ENCODE assay signal across 21 cellular contexts in genomic region chr1:89576016-89576415, GRCh38. TPM values are rescaled to one million over a fixed set of nuclear protein-coding genes. Genes with fewer than 3 reads are reported as not detected.
DNase-seq lines count a peak whose midpoint lies in the region; ATAC-seq, FAIRE-seq and TF ChIP-seq lines count a peak whose summit lies in the region.
"Had no signal": no experiment of that assay in that cellular context is flagged by ENCODE, and none has a peak within 500 bp of the region (broad histone marks: within the 10 kb centered on the region; RNA-seq: fewer than 3 reads in every experiment).

No MANE protein-coding gene starts in this region.

- H4K5ac ChIP-seq in H9 (ENCODE audit: insufficient read length, low read depth, low read length) = no peak overlapping the region

- H3T11ph ChIP-seq in H9 (ENCODE audit: low read length) = no peak overlapping the region

- no peak for FAIRE-seq in pancreas (lab: Jason Lieb, UNC)
- FAIRE-seq: GM12892, RCC 7860 had no signal

- peaks cover 21% of the 10 kb centered on the region in 2 experiments for H3K4me1 Mint-ChIP-seq in H9

- H3K36me3 ChIP-seq in neuronal stem cell (replicated peaks in 1 of 2; ENCODE audit: control insufficient read depth in 2 of 2, insufficient read depth in 2 of 2, low read length in 2 of 2) (peaks cover 0 to 3% of the 10 kb centered on the region in 2 donors), pancreas (no peaks in the 10 kb centered on the region)

- no peak for DNase-seq in H9
- peak; percentile 29 for DNase-seq in NCI-H146 (lab: John Stamatoyannopoulos, UW)
- DNase-seq in dorsolateral prefrontal cortex = no peak
- peak; percentile 57 for DNase-seq in neuronal stem cell (ENCODE audit: low spot score)
- DNase-seq in pancreas = no peak
- no peak for DNase-seq in DMS114 treated with DMSO at 0.1 percent for 48 hours (lab: John Stamatoyannopoulos, UW; ENCODE audit: unreplicated experiment)
- DNase-seq: ACHN; C1 segment of cervical spinal cord; CD8-positive, alpha-beta memory T cell; DMS79; H7; NCI-H1105 treated with DMSO at 0.1 percent for 48 hours; NCI-H187; NCI-H446; NCI-H69; NK-92 treated with Interleukin-12 subunit alpha and Interleukin-12 subunit beta, amount 100 ng/mL, for 24 hours; Right ventricle myocardium superior; SW 1271 had no signal

- H2BK120ac ChIP-seq in H9 (ENCODE audit: low read depth, low read length, poor library complexity, severe bottlenecking) = no peak overlapping the region
- H2BK120ac ChIP-seq in neuronal stem cell (ENCODE audit: low read depth, low read length) = no peak overlapping the region

- intact Hi-C loops in dorsolateral prefrontal cortex (cut with DNase I) (no loop called here), pancreas (cut with DNase I) (no loop called here)

- WGBS in H9 (ENCODE audit: extremely low coverage, insufficient read length, low lambda C conversion rate) = no CpG with 5 or more reads among the region's 3 CpGs
- no CpG with 5 or more reads among the region's 3 CpGs for WGBS in neuronal stem cell (ENCODE audit: extremely low coverage in 2 of 2, insufficient read length in 2 of 2, insufficient replicate concordance in 1 of 2), 2 donors
- WGBS in pancreas, 2 donors = 87 to 89% methylated on average over 3 of the region's 3 CpGs

- H3K79me1 ChIP-seq in H9 (ENCODE audit: insufficient read depth, low read depth, low read length, poor library complexity, severe bottlenecking) = no peaks in the 10 kb centered on the region
- no peaks in the 10 kb centered on the region for H3K79me1 ChIP-seq in neuronal stem cell (ENCODE audit: low read depth, low read length)

- H3K27ac Mint-ChIP-seq in H9 = peak overlapping the region in 2 of 3 experiments; percentile 11 to 55; a peak in 2 of 7 replicates

- no peak overlapping the region for H3K56ac ChIP-seq in H9 (ENCODE audit: insufficient read length, low read depth, low read length)

- H3K4me2 ChIP-seq in H9 (ENCODE audit: insufficient read depth, insufficient read length, low read length) (no peak overlapping the region), neuronal stem cell (ENCODE audit: insufficient read depth, low read length, poor library complexity, severe bottlenecking) (no peak overlapping the region)

- H2BK5ac ChIP-seq in H9 (ENCODE audit: insufficient read length, low read length) (no peak overlapping the region), neuronal stem cell (ENCODE audit: low read length) (no peak overlapping the region)

- ATAC-seq in GM18520 (IDR thresholded peaks at IDR 0.05; ENCODE audit: unreplicated experiment) (no peak), pancreas (no peak)

- no peaks in the 10 kb centered on the region for H3K23me2 ChIP-seq in H9 (ENCODE audit: insufficient read length, low read depth, low read length, poor library complexity, severe bottlenecking)

- H3K23ac ChIP-seq in H9 (ENCODE audit: insufficient read length, low read depth, low read length) (no peak overlapping the region), neuronal stem cell (ENCODE audit: low read depth, low read length, poor library complexity) (no peak overlapping the region)

- H3K4me3 ChIP-seq in dorsolateral prefrontal cortex = no peak overlapping the region
- no peak overlapping the region for H3K4me3 ChIP-seq in neuronal stem cell (ENCODE audit: low read length in 2 of 2)
- no peak overlapping the region for H3K4me3 ChIP-seq in pancreas

- H4K91ac ChIP-seq in H9 (ENCODE audit: insufficient read length, low read depth, low read length) = no peak overlapping the region
- H4K91ac ChIP-seq in neuronal stem cell (ENCODE audit: low read depth, low read length, poor library complexity) = no peak overlapping the region

- H3K4me3 Mint-ChIP-seq in H9 = no peak overlapping the region
- H3K4me3 Mint-ChIP-seq: CD8-positive, alpha-beta memory T cell had no signal

- H2AFZ ChIP-seq in H9 (ENCODE audit: low read length) (no peak overlapping the region), neuronal stem cell (ENCODE audit: low read length) (peak overlapping the region; percentile 34)

- H3K9me3 Mint-ChIP-seq in H9 = peaks cover under 1 to 1% of the 10 kb centered on the region in 2 experiments; a peak in 4 of 5 replicates
- H3K9me3 Mint-ChIP-seq: CD8-positive, alpha-beta memory T cell had no signal

- H3K18ac ChIP-seq in H9 (ENCODE audit: insufficient read length, low read depth, low read length) = no peak overlapping the region
- no peak overlapping the region for H3K18ac ChIP-seq in neuronal stem cell (ENCODE audit: low read length)

- H2BK15ac ChIP-seq in H9 (ENCODE audit: low read depth, low read length) (no peak overlapping the region), neuronal stem cell (ENCODE audit: low read length) (no peak overlapping the region)

- H3K9me3 ChIP-seq in H9 (ENCODE audit: control insufficient read depth, low read depth, low read length) (no peaks in the 10 kb centered on the region), neuronal stem cell (replicated peaks in 1 of 2; ENCODE audit: control insufficient read depth in 2 of 2, insufficient read depth in 1 of 2, low read depth in 1 of 2, low read length in 2 of 2) (peaks cover 1 to 3% of the 10 kb centered on the region in 2 donors), pancreas (no peaks in the 10 kb centered on the region)

- H3K27ac ChIP-seq in H9 (ENCODE audit: insufficient read length, low read depth, low read length) (no peak overlapping the region), dorsolateral prefrontal cortex (peak overlapping the region in 57 of 59 donors; percentile 13 to 84 (median 70)), neuronal stem cell (replicated peaks; ENCODE audit: low read length) (peak overlapping the region; percentile 79), pancreas (no peak overlapping the region)

- no peak overlapping the region for H2BK20ac ChIP-seq in H9 (ENCODE audit: low read depth, low read length, poor library complexity, severe bottlenecking)

- H3K79me2 ChIP-seq in H9 (ENCODE audit: insufficient read depth, low read length) = no peaks in the 10 kb centered on the region

- no peaks in the 10 kb centered on the region for H3K4me1 ChIP-seq in H9 (ENCODE audit: insufficient read depth, low read length)
- peaks cover 0 to 10% of the 10 kb centered on the region in 2 donors for H3K4me1 ChIP-seq in neuronal stem cell (ENCODE audit: control insufficient read depth in 2 of 2, insufficient read depth in 1 of 2, low read depth in 1 of 2, low read length in 2 of 2)
- H3K4me1 ChIP-seq in pancreas = peaks cover 16 to 21% (median 17%) of the 10 kb centered on the region in 3 donors

- H3K9ac ChIP-seq in H9 (ENCODE audit: extremely low read depth, insufficient read length, low read length) (no peak overlapping the region), neuronal stem cell (ENCODE audit: low read depth, low read length, poor library complexity) (no peak overlapping the region)

- no peaks in the 10 kb centered on the region for H3K27me3 Mint-ChIP-seq in H9 (ENCODE audit: low read depth)
- H3K27me3 Mint-ChIP-seq: CD8-positive, alpha-beta memory T cell had no signal

- TF ChIP-seq CTCF in H9 (conservative IDR thresholded peaks at IDR 0.05) (no peak), dorsolateral prefrontal cortex (IDR thresholded peaks at IDR 0.05 in 54 of 56, conservative IDR thresholded peaks at IDR 0.05 in 2 of 56; ENCODE audit: low read depth in 1 of 56, partially characterized antibody in 56 of 56) (no peak), pancreas (IDR thresholded peaks at IDR 0.05) (no peak)

- H3K14ac ChIP-seq in H9 (ENCODE audit: insufficient read depth, low read length) (no peak overlapping the region), neuronal stem cell (ENCODE audit: low read length) (no peak overlapping the region)

- H3K36me3 Mint-ChIP-seq in H9 (ENCODE audit: insufficient read depth in 1 of 3, low read depth in 3 of 3) = peaks cover 22 to 37% (median 34%) of the 10 kb centered on the region in 3 experiments

- H3K27me3 ChIP-seq in H9 (ENCODE audit: insufficient read depth, low read length) = no peaks in the 10 kb centered on the region
- H3K27me3 ChIP-seq in dorsolateral prefrontal cortex = no peaks in the 10 kb centered on the region
- H3K27me3 ChIP-seq in neuronal stem cell (ENCODE audit: control insufficient read depth in 3 of 3, insufficient read depth in 3 of 3, low read depth in 1 of 3, low read length in 3 of 3) = no peaks in the 10 kb centered on the region
- H3K27me3 ChIP-seq in pancreas = no peaks in the 10 kb centered on the region

- no peak overlapping the region for H2BK12ac ChIP-seq in H9 (ENCODE audit: insufficient read length, low read depth, low read length)
- H2BK12ac ChIP-seq in neuronal stem cell (ENCODE audit: low read length) = no peak overlapping the region

- H2AK5ac ChIP-seq in H9 (ENCODE audit: insufficient read length, low read length) (no peak overlapping the region), neuronal stem cell (ENCODE audit: low read depth, low read length) (no peak overlapping the region)

- H4K8ac ChIP-seq in H9 (replicated peaks; ENCODE audit: insufficient read length, low read depth, low read length) (no peak overlapping the region), neuronal stem cell (ENCODE audit: low read depth, low read length) (no peak overlapping the region)

- H3K4ac ChIP-seq in H9 (ENCODE audit: low read depth, low read length) (no peak overlapping the region), neuronal stem cell (ENCODE audit: low read length) (no peak overlapping the region)

- H4K20me1 ChIP-seq in H9 (ENCODE audit: control insufficient read depth, insufficient read depth, insufficient read length) = no peaks in the 10 kb centered on the region

RNA-seq across cellular contexts. Expression of gene LRRC8B, which starts 51.4 kb away (rescaled TPM):
- total RNA-seq in H9 (2021) (29.1 and 33.2 TPM in 2 replicates), dorsolateral prefrontal cortex (100 to 1,000 TPM in 21 of 120 experiments, 10 to 100 TPM in 99; 38.4 to 137 (median 85.9) TPM), pancreas (10 to 100 TPM in 2 of 6 donors, 1 to 10 TPM in 4; 5.9 to 14.2 (median 8.3) TPM)
- 14.1 TPM for polyA plus RNA-seq in neuronal stem cell (2013, experiment 1 of 2)
- polyA plus RNA-seq in neuronal stem cell (2013, experiment 2 of 2) = 15.2 TPM
- polyA plus RNA-seq in pancreas = 1 to 10 TPM; 1.7 to 3.1 TPM

RNA-seq across cellular contexts. Expression of gene LRRC8C, which starts 56.9 kb away (rescaled TPM):
- total RNA-seq in H9 (2021) (1.8 and 1.9 TPM in 2 replicates), dorsolateral prefrontal cortex (10 to 100 TPM; 10.3 to 21.7 (median 16.1) TPM), pancreas (1 to 10 TPM in 4 of 6 donors, under 1 TPM in 2; 0.63 to 3.5 (median 1.1) TPM)
- 4.1 TPM for polyA plus RNA-seq in neuronal stem cell (2013, experiment 1 of 2)
- polyA plus RNA-seq in neuronal stem cell (2013, experiment 2 of 2) = 4.5 TPM
- polyA plus RNA-seq in pancreas = 1 to 10 TPM in 1 of 2 donors, under 1 TPM in 1; 0.68 to 1.5 TPM

Comparison
In these comparisons a context has a peak if more than half of its experiments do, and no peak if none do; other contexts are left out.
1. DNase-seq: peak in NCI-H146 (single experiment) and neuronal stem cell (single experiment); none in H9 (single experiment), dorsolateral prefrontal cortex (0 of 10), pancreas (0 of 6) and DMS114 treated with DMSO at 0.1 percent for 48 hours (single experiment).
2. H3K27ac ChIP-seq: peak in dorsolateral prefrontal cortex (57 of 59) and neuronal stem cell (single experiment); none in H9 (single experiment) and pancreas (0 of 4).